Comparison of ENCODE assay signal across 22 cellular contexts in genomic region chr14:74296037-74296467, GRCh38. TPM values are rescaled to one million over a fixed set of nuclear protein-coding genes. Genes with fewer than 3 reads are reported as not detected.
DNase-seq lines count a peak whose midpoint lies in the region; ATAC-seq, FAIRE-seq and TF ChIP-seq lines count a peak whose summit lies in the region.
"Had no signal": no experiment of that assay in that cellular context is flagged by ENCODE, and none has a peak within 500 bp of the region (broad histone marks: within the 10 kb centered on the region; RNA-seq: fewer than 3 reads in every experiment).

No MANE protein-coding gene starts in this region.

- H3K9ac ChIP-seq in HepG2 (ENCODE audit: insufficient read depth, low read depth, low read length) (peak overlapping the region; percentile 41), kidney (ENCODE audit: low read length in 2 of 2) (no peak overlapping the region)

- peaks cover 30% of the 10 kb centered on the region for H3K36me3 Mint-ChIP-seq in activated CD4-positive, alpha-beta T cell treated with anti-CD3 and anti-CD28 coated beads, Interleukin-2, amount 10 ng/mL, durations not matched to agents 24 days and 14 days (ENCODE audit: low read depth)
- peaks cover 19% of the 10 kb centered on the region for H3K36me3 Mint-ChIP-seq in activated T-helper 2 cell treated with anti-CD3 and anti-CD28 coated beads, Interferon-gamma antibody, Interleukin-2, Interleukin-4, amounts not matched to agents 10 μg/mL and 5 μg/mL and 100 μg/mL, durations not matched to agents 14 hours and 24 hours and 36 hours (ENCODE audit: low read depth)

- WGBS in HepG2 (ENCODE audit: low lambda C conversion rate): 45% methylated on average over 9 of the region's 9 CpGs
- no CpG with 5 or more reads among the region's 9 CpGs for WGBS in right lobe of liver (ENCODE audit: insufficient coverage, low coverage, low lambda C conversion rate, missing lambda C conversion rate)

- no peaks in the 10 kb centered on the region for H3K9me3 ChIP-seq in HepG2 (ENCODE audit: low read length)
- no peaks in the 10 kb centered on the region for H3K9me3 ChIP-seq in right lobe of liver
- no peaks in the 10 kb centered on the region for H3K9me3 ChIP-seq in kidney (ENCODE audit: control insufficient read depth in 1 of 2, low read length in 2 of 2)
- H3K9me3 ChIP-seq: A549, Caco-2, HAP-1 had no signal

- CTCF ChIA-PET in HepG2 (lab: Yijun Ruan, JAX; ENCODE audit: low intra/inter-chr PET ratio, low total read pairs): no interaction called here

- no peak overlapping the region for H2AFZ ChIP-seq in HepG2 (ENCODE audit: low read length)

- no peak for TF ChIP-seq RAD21 in HepG2 (CRISPR knock-in tag; IDR thresholded peaks at IDR 0.05)

- POLR2A ChIA-PET in HepG2 (lab: Yijun Ruan, JAX): interaction anchor here (1.1 kb wide), 1 partner anchor 12 kb away, joined by 3 read pairs; no protein-coding TSS in a partner anchor

- TF ChIP-seq CTCF in HepG2 (CRISPR knock-in tag; IDR thresholded peaks at IDR 0.05) (peak; percentile 23; the same call in 1 of the 2 replicates), right lobe of liver (IDR thresholded peaks at IDR 0.05) (no peak), kidney (IDR thresholded peaks at IDR 0.05; ENCODE audit: borderline replicate concordance, extremely low read depth, insufficient read depth) (no peak)

- H3K4me1 Mint-ChIP-seq in activated CD4-positive, alpha-beta T cell treated with anti-CD3 and anti-CD28 coated beads, Interleukin-2, amount 10 ng/mL, durations not matched to agents 24 days and 14 days: peaks cover 9% of the 10 kb centered on the region
- H3K4me1 Mint-ChIP-seq in activated T-helper 2 cell treated with anti-CD3 and anti-CD28 coated beads, Interferon-gamma antibody, Interleukin-2, Interleukin-4, amounts not matched to agents 10 μg/mL and 5 μg/mL and 100 μg/mL, durations not matched to agents 14 hours and 24 hours and 36 hours (ENCODE audit: low read depth): peaks cover 5% of the 10 kb centered on the region

- H3K4me3 ChIP-seq in HepG2 (replicated peaks in 1 of 3; ENCODE audit: insufficient read depth in 1 of 3, low read depth in 2 of 3, low read length in 3 of 3): no peak overlapping the region
- no peak overlapping the region for H3K4me3 ChIP-seq in right lobe of liver
- H3K4me3 ChIP-seq in kidney (ENCODE audit: low read length in 2 of 2): no peak overlapping the region
- H3K4me3 ChIP-seq: A549, HAP-1 had no signal

- TF ChIP-seq EP300 in HepG2 (IDR thresholded peaks at IDR 0.05; ENCODE audit: low read depth in 2 of 2, low read length in 2 of 2) (no peak), HepG2 (CRISPR knock-in tag; IDR thresholded peaks at IDR 0.05; ENCODE audit: borderline replicate concordance) (no peak)

- H3K4me3 Mint-ChIP-seq in activated CD4-positive, alpha-beta T cell treated with anti-CD3 and anti-CD28 coated beads, Interleukin-2, amount 10 ng/mL, durations not matched to agents 24 days and 14 days: no peak overlapping the region
- H3K4me3 Mint-ChIP-seq in activated T-helper 2 cell treated with anti-CD3 and anti-CD28 coated beads, Interferon-gamma antibody, Interleukin-2, Interleukin-4, amounts not matched to agents 10 μg/mL and 5 μg/mL and 100 μg/mL, durations not matched to agents 14 hours and 24 hours and 36 hours (ENCODE audit: low read depth): no peak overlapping the region
- H3K4me3 Mint-ChIP-seq: CD4-positive, alpha-beta T cell had no signal

- in situ Hi-C loops in HepG2 (cut with HindIII; ENCODE audit: extremely low pct_ligation_motif_present, low pct_unique_long_range_greater_than_20kb): no loop called here

- peaks cover 14% of the 10 kb centered on the region for H4K20me1 ChIP-seq in HepG2 (ENCODE audit: insufficient read depth, low read length)

- FAIRE-seq in HepG2 (lab: Jason Lieb, UNC) (peak; percentile 30), kidney (lab: Jason Lieb, UNC) (no peak)
- FAIRE-seq: A549, D721Med, G401.6, GM12891, GM19239, H1 had no signal

- no peak for DNase-seq in activated CD4-positive, alpha-beta T cell treated with anti-CD3 and anti-CD28 coated beads, Interleukin-2, amount 10 ng/mL, durations not matched to agents 24 days and 14 days
- DNase-seq in activated CD4-positive, alpha-beta T cell treated with anti-CD3 and anti-CD28 coated beads for 1 hour: no peak
- DNase-seq in HepG2 (ENCODE audit: low spot score) (peak; percentile 66), right lobe of liver (no peak), kidney (peak; percentile 31), amygdala (lab: John Stamatoyannopoulos, UW) (no peak)
- DNase-seq in activated T-helper 2 cell treated with anti-CD3 and anti-CD28 coated beads, Interferon-gamma antibody, Interleukin-2, Interleukin-4, amounts not matched to agents 10 μg/mL and 5 μg/mL and 100 μg/mL, durations not matched to agents 14 hours and 24 hours and 36 hours (ENCODE audit: low spot score): no peak
- DNase-seq: AML-193; Caco-2; CD4-positive, alpha-beta T cell; IMR-90 had no signal

- TF ChIP-seq POLR2A in HepG2 (IDR thresholded peaks at IDR 0.05; ENCODE audit: insufficient read depth in 1 of 2, low read depth in 2 of 2, low read length in 2 of 2) (peak in 1 of 2 experiments; percentile 32; a peak in 1 of 4 replicates), right lobe of liver (IDR thresholded peaks at IDR 0.05) (no peak)

- H3K27ac ChIP-seq in HepG2 (ENCODE audit: extremely low read length, insufficient read depth, low read length) (peak overlapping the region; percentile 45), right lobe of liver (no peak overlapping the region), kidney (ENCODE audit: low read depth in 2 of 2, low read length in 2 of 2) (no peak overlapping the region)
- H3K27ac ChIP-seq: 22Rv1, A549, C4-2B had no signal

- ATAC-seq in HepG2: peak; percentile 90
- no peak for ATAC-seq in right lobe of liver
- no peak for ATAC-seq in HG03095 (IDR thresholded peaks at IDR 0.05; ENCODE audit: unreplicated experiment)
- ATAC-seq: A549 had no signal

- intact Hi-C loops in activated CD4-positive, alpha-beta T cell treated with anti-CD3 and anti-CD28 coated beads, Interleukin-2, amount 10 ng/mL, durations not matched to agents 24 days and 14 days (cut with micrococcal nuclease): no loop called here
- intact Hi-C loops in HepG2 (cut with micrococcal nuclease; ENCODE audit: unreplicated experiment): no loop called here
- intact Hi-C loops in right lobe of liver (cut with DNase I): no loop called here
- intact Hi-C loops in kidney (cut with DNase I): no loop called here
- intact Hi-C loops in activated T-helper 2 cell treated with anti-CD3 and anti-CD28 coated beads, Interferon-gamma antibody, Interleukin-2, Interleukin-4, amounts not matched to agents 10 μg/mL and 5 μg/mL and 100 μg/mL, durations not matched to agents 14 hours and 24 hours and 36 hours (cut with micrococcal nuclease): no loop called here

- no TSS peak for BruUV-seq in HepG2 (replicated peaks; lab: Mats Ljungman, UMichigan)

- no peaks in the 10 kb centered on the region for H3K9me3 Mint-ChIP-seq in activated CD4-positive, alpha-beta T cell treated with anti-CD3 and anti-CD28 coated beads, Interleukin-2, amount 10 ng/mL, durations not matched to agents 24 days and 14 days
- no peaks in the 10 kb centered on the region for H3K9me3 Mint-ChIP-seq in activated T-helper 2 cell treated with anti-CD3 and anti-CD28 coated beads, Interferon-gamma antibody, Interleukin-2, Interleukin-4, amounts not matched to agents 10 μg/mL and 5 μg/mL and 100 μg/mL, durations not matched to agents 14 hours and 24 hours and 36 hours
- H3K9me3 Mint-ChIP-seq: CD4-positive, alpha-beta T cell had no signal

- peak overlapping the region; percentile 38 for H3K4me2 ChIP-seq in HepG2 (ENCODE audit: low read depth, low read length)
- H3K4me2 ChIP-seq: A549 had no signal

- H3K4me1 ChIP-seq in HepG2 (ENCODE audit: insufficient read depth, low read length) (peaks cover 63% of the 10 kb centered on the region), right lobe of liver (no peaks in the 10 kb centered on the region), kidney (ENCODE audit: control insufficient read depth in 1 of 2, insufficient read depth in 1 of 2, low read depth in 1 of 2, low read length in 2 of 2) (peaks cover 12 to 15% of the 10 kb centered on the region in 2 donors)
- H3K4me1 ChIP-seq: A549, Caco-2, HAP-1 had no signal

- no peaks in the 10 kb centered on the region for H3K27me3 Mint-ChIP-seq in activated CD4-positive, alpha-beta T cell treated with anti-CD3 and anti-CD28 coated beads, Interleukin-2, amount 10 ng/mL, durations not matched to agents 24 days and 14 days
- no peaks in the 10 kb centered on the region for H3K27me3 Mint-ChIP-seq in activated T-helper 2 cell treated with anti-CD3 and anti-CD28 coated beads, Interferon-gamma antibody, Interleukin-2, Interleukin-4, amounts not matched to agents 10 μg/mL and 5 μg/mL and 100 μg/mL, durations not matched to agents 14 hours and 24 hours and 36 hours (ENCODE audit: low read depth)
- H3K27me3 Mint-ChIP-seq: CD4-positive, alpha-beta T cell had no signal

- H3K27me3 ChIP-seq in HepG2 (ENCODE audit: control insufficient read depth in 1 of 2, insufficient read depth in 2 of 2, low read length in 2 of 2) (no peaks in the 10 kb centered on the region), right lobe of liver (no peaks in the 10 kb centered on the region)

- peak overlapping the region; percentile 27 for H3K27ac Mint-ChIP-seq in activated CD4-positive, alpha-beta T cell treated with anti-CD3 and anti-CD28 coated beads, Interleukin-2, amount 10 ng/mL, durations not matched to agents 24 days and 14 days
- no peak overlapping the region for H3K27ac Mint-ChIP-seq in activated T-helper 2 cell treated with anti-CD3 and anti-CD28 coated beads, Interferon-gamma antibody, Interleukin-2, Interleukin-4, amounts not matched to agents 10 μg/mL and 5 μg/mL and 100 μg/mL, durations not matched to agents 14 hours and 24 hours and 36 hours
- H3K27ac Mint-ChIP-seq: CD4-positive, alpha-beta T cell had no signal

- peaks cover 48% of the 10 kb centered on the region for H3K79me2 ChIP-seq in HepG2 (ENCODE audit: insufficient read depth, low read length)

- peaks cover 31 to 65% of the 10 kb centered on the region in 2 experiments for H3K36me3 ChIP-seq in HepG2 (replicated peaks in 1 of 2; ENCODE audit: control insufficient read depth in 1 of 2, insufficient read depth in 2 of 2, low read length in 2 of 2)
- peaks cover 0 to 51% (median 14%) of the 10 kb centered on the region in 4 donors for H3K36me3 ChIP-seq in right lobe of liver
- peaks cover 37% of the 10 kb centered on the region in 2 donors for H3K36me3 ChIP-seq in kidney (ENCODE audit: control insufficient read depth in 1 of 2, insufficient read depth in 2 of 2, low read length in 2 of 2)

RNA-seq across cellular contexts. Expression of gene ABCD4, which starts 6.7 kb away (rescaled TPM):
- total RNA-seq in activated CD4-positive, alpha-beta T cell treated with anti-CD3 and anti-CD28 coated beads, Interleukin-2, amount 10 ng/mL, durations not matched to agents 24 days and 14 days: 42.4 and 42.9 TPM in 2 replicates
- 20.4 and 47.5 TPM in 2 replicates for total RNA-seq in HepG2 (2016; rRNA removed; fragmentation: Illumina TruSeq; extraction: Trizol)
- 28.8 and 29.9 TPM in 2 replicates for total RNA-seq in HepG2 (2016; cell fraction: cytosol; rRNA removed; fragmentation: Illumina TruSeq; extraction: Trizol; ENCODE audit: low read depth)
- 18.8 and 49.0 TPM in 2 replicates for total RNA-seq in HepG2 (2016; cell fraction: insoluble cytoplasmic fraction; rRNA removed; fragmentation: Illumina TruSeq; extraction: Trizol)
- total RNA-seq in HepG2 (2016; cell fraction: membrane; rRNA removed; fragmentation: Illumina TruSeq; extraction: Trizol): 37.8 and 42.0 TPM in 2 replicates
- total RNA-seq in HepG2 (2016; cell fraction: nucleus; rRNA removed; fragmentation: Illumina TruSeq; extraction: Trizol): 64.6 and 79.8 TPM in 2 replicates
- 50.5 and 54.8 TPM in 2 replicates for polyA plus RNA-seq in HepG2 (2011; rRNA removed)
- polyA plus RNA-seq in HepG2 (2011; cell fraction: cytosol; rRNA removed): 23.5 and 24.1 TPM in 2 replicates
- polyA plus RNA-seq in HepG2 (2011; cell fraction: nucleus; rRNA removed): 367 and 381 TPM in 2 replicates
- polyA plus RNA-seq in HepG2 (2012): 59.8 and 65.6 TPM in 2 replicates
- polyA plus RNA-seq in HepG2 (2016; cell fraction: cytosol; fragmentation: Illumina TruSeq; extraction: Trizol; ENCODE audit: low read depth): 15.6 and 18.9 TPM in 2 replicates
- polyA plus RNA-seq in HepG2 (2016; cell fraction: insoluble cytoplasmic fraction; fragmentation: Illumina TruSeq; extraction: Trizol; ENCODE audit: low read depth): 17.4 and 22.9 TPM in 2 replicates
- 25.5 and 30.1 TPM in 2 replicates for polyA plus RNA-seq in HepG2 (2016; cell fraction: membrane; fragmentation: Illumina TruSeq; extraction: Trizol; ENCODE audit: low read depth)
- 170 and 201 TPM in 2 replicates for polyA plus RNA-seq in HepG2 (2016; cell fraction: nucleus; fragmentation: Illumina TruSeq; extraction: Trizol; ENCODE audit: insufficient read depth, low read depth)
- 46.5 and 77.5 TPM in 2 replicates for polyA minus RNA-seq in HepG2 (2011; rRNA and poly(A)+ RNA removed; ENCODE audit: low replicate concordance)
- 7.6 and 8.8 TPM in 2 replicates for polyA minus RNA-seq in HepG2 (2011; cell fraction: cytosol; rRNA and poly(A)+ RNA removed)
- polyA minus RNA-seq in HepG2 (2011; cell fraction: nucleus; rRNA and poly(A)+ RNA removed): 135 and 152 TPM in 2 replicates
- 10 to 100 TPM; 20.3 to 39.3 (median 32.2) TPM for total RNA-seq in right lobe of liver
- 61.3 TPM for total RNA-seq in kidney
- polyA plus RNA-seq in kidney (ENCODE audit: insufficient read depth, low read depth, low replicate concordance): 66.1 TPM
- total RNA-seq in activated T-helper 2 cell treated with anti-CD3 and anti-CD28 coated beads, Interferon-gamma antibody, Interleukin-2, Interleukin-4, amounts not matched to agents 10 μg/mL and 5 μg/mL and 100 μg/mL, durations not matched to agents 14 hours and 24 hours and 36 hours: 46.2 and 48.5 TPM in 2 replicates

RNA-seq across cellular contexts. Expression of gene VRTN, which starts 52.2 kb away (rescaled TPM):
- not detected in 2 replicates for total RNA-seq in activated CD4-positive, alpha-beta T cell treated with anti-CD3 and anti-CD28 coated beads, Interleukin-2, amount 10 ng/mL, durations not matched to agents 24 days and 14 days
- total RNA-seq in HepG2 (2016; rRNA removed; fragmentation: Illumina TruSeq; extraction: Trizol): not detected in 2 replicates
- total RNA-seq in HepG2 (2016; cell fraction: cytosol; rRNA removed; fragmentation: Illumina TruSeq; extraction: Trizol; ENCODE audit: low read depth): not detected in 2 replicates
- not detected in 2 replicates for total RNA-seq in HepG2 (2016; cell fraction: insoluble cytoplasmic fraction; rRNA removed; fragmentation: Illumina TruSeq; extraction: Trizol)
- not detected in 2 replicates for total RNA-seq in HepG2 (2016; cell fraction: membrane; rRNA removed; fragmentation: Illumina TruSeq; extraction: Trizol)
- total RNA-seq in HepG2 (2016; cell fraction: nucleus; rRNA removed; fragmentation: Illumina TruSeq; extraction: Trizol): not detected in 2 replicates
- not detected in 2 replicates for polyA plus RNA-seq in HepG2 (2011; rRNA removed)
- not detected in 2 replicates for polyA plus RNA-seq in HepG2 (2011; cell fraction: cytosol; rRNA removed)
- not detected in 2 replicates for polyA plus RNA-seq in HepG2 (2011; cell fraction: nucleus; rRNA removed)
- polyA plus RNA-seq in HepG2 (2012): not detected in 2 replicates
- not detected in 2 replicates for polyA plus RNA-seq in HepG2 (2016; cell fraction: cytosol; fragmentation: Illumina TruSeq; extraction: Trizol; ENCODE audit: low read depth)
- not detected in 2 replicates for polyA plus RNA-seq in HepG2 (2016; cell fraction: insoluble cytoplasmic fraction; fragmentation: Illumina TruSeq; extraction: Trizol; ENCODE audit: low read depth)
- polyA plus RNA-seq in HepG2 (2016; cell fraction: membrane; fragmentation: Illumina TruSeq; extraction: Trizol; ENCODE audit: low read depth): not detected in 2 replicates
- not detected in 2 replicates for polyA plus RNA-seq in HepG2 (2016; cell fraction: nucleus; fragmentation: Illumina TruSeq; extraction: Trizol; ENCODE audit: insufficient read depth, low read depth)
- not detected in 2 replicates for polyA minus RNA-seq in HepG2 (2011; rRNA and poly(A)+ RNA removed; ENCODE audit: low replicate concordance)
- not detected in 2 replicates for polyA minus RNA-seq in HepG2 (2011; cell fraction: cytosol; rRNA and poly(A)+ RNA removed)
- polyA minus RNA-seq in HepG2 (2011; cell fraction: nucleus; rRNA and poly(A)+ RNA removed): not detected in 2 replicates
- total RNA-seq in right lobe of liver: not detected
- not detected for total RNA-seq in kidney
- polyA plus RNA-seq in kidney (ENCODE audit: insufficient read depth, low read depth, low replicate concordance): not detected
- total RNA-seq in activated T-helper 2 cell treated with anti-CD3 and anti-CD28 coated beads, Interferon-gamma antibody, Interleukin-2, Interleukin-4, amounts not matched to agents 10 μg/mL and 5 μg/mL and 100 μg/mL, durations not matched to agents 14 hours and 24 hours and 36 hours: not detected in 2 replicates
- total RNA-seq: CD4-positive, alpha-beta T cell; IMR-90 had no signal
- polyA plus RNA-seq: A549, BJ, IMR-90 had no signal

RNA-seq across cellular contexts. Expression of gene VSX2, which starts 56.8 kb away (rescaled TPM):
- total RNA-seq in activated CD4-positive, alpha-beta T cell treated with anti-CD3 and anti-CD28 coated beads, Interleukin-2, amount 10 ng/mL, durations not matched to agents 24 days and 14 days: not detected in 2 replicates
- total RNA-seq in HepG2 (2016; rRNA removed; fragmentation: Illumina TruSeq; extraction: Trizol) (not detected in 2 replicates), right lobe of liver (not detected), kidney (not detected)
- total RNA-seq in HepG2 (2016; cell fraction: cytosol; rRNA removed; fragmentation: Illumina TruSeq; extraction: Trizol; ENCODE audit: low read depth): not detected in 2 replicates
- total RNA-seq in HepG2 (2016; cell fraction: insoluble cytoplasmic fraction; rRNA removed; fragmentation: Illumina TruSeq; extraction: Trizol): not detected in 2 replicates
- not detected in 2 replicates for total RNA-seq in HepG2 (2016; cell fraction: membrane; rRNA removed; fragmentation: Illumina TruSeq; extraction: Trizol)
- not detected in 2 replicates for total RNA-seq in HepG2 (2016; cell fraction: nucleus; rRNA removed; fragmentation: Illumina TruSeq; extraction: Trizol)
- polyA plus RNA-seq in HepG2 (2011; rRNA removed) (0.03 and 0.05 TPM in 2 replicates), kidney (ENCODE audit: insufficient read depth, low read depth, low replicate concordance) (not detected)
- 0.01 and 0.03 TPM in 2 replicates for polyA plus RNA-seq in HepG2 (2011; cell fraction: cytosol; rRNA removed)
- not detected in 2 replicates for polyA plus RNA-seq in HepG2 (2011; cell fraction: nucleus; rRNA removed)
- not detected in 2 replicates for polyA plus RNA-seq in HepG2 (2012)
- polyA plus RNA-seq in HepG2 (2016; cell fraction: cytosol; fragmentation: Illumina TruSeq; extraction: Trizol; ENCODE audit: low read depth): not detected in 2 replicates
- not detected in 2 replicates for polyA plus RNA-seq in HepG2 (2016; cell fraction: insoluble cytoplasmic fraction; fragmentation: Illumina TruSeq; extraction: Trizol; ENCODE audit: low read depth)
- polyA plus RNA-seq in HepG2 (2016; cell fraction: membrane; fragmentation: Illumina TruSeq; extraction: Trizol; ENCODE audit: low read depth): not detected in 2 replicates
- not detected in 2 replicates for polyA plus RNA-seq in HepG2 (2016; cell fraction: nucleus; fragmentation: Illumina TruSeq; extraction: Trizol; ENCODE audit: insufficient read depth, low read depth)
- polyA minus RNA-seq in HepG2 (2011; rRNA and poly(A)+ RNA removed; ENCODE audit: low replicate concordance): not detected in 2 replicates
- not detected in 2 replicates for polyA minus RNA-seq in HepG2 (2011; cell fraction: cytosol; rRNA and poly(A)+ RNA removed)
- polyA minus RNA-seq in HepG2 (2011; cell fraction: nucleus; rRNA and poly(A)+ RNA removed): not detected in 2 replicates
- total RNA-seq in activated T-helper 2 cell treated with anti-CD3 and anti-CD28 coated beads, Interferon-gamma antibody, Interleukin-2, Interleukin-4, amounts not matched to agents 10 μg/mL and 5 μg/mL and 100 μg/mL, durations not matched to agents 14 hours and 24 hours and 36 hours: not detected in 2 replicates
- total RNA-seq: Caco-2; CD4-positive, alpha-beta T cell; IMR-90 had no signal
- polyA plus RNA-seq: A549, BJ, IMR-90 had no signal

Comparison
In these comparisons a context has a peak if more than half of its experiments do, and no peak if none do; other contexts are left out.
1. DNase-seq: peak in HepG2 (single experiment) and kidney (single experiment); none in activated CD4-positive, alpha-beta T cell treated with anti-CD3 and anti-CD28 coated beads, Interleukin-2, amount 10 ng/mL, durations not matched to agents 24 days and 14 days (single experiment), activated CD4-positive, alpha-beta T cell treated with anti-CD3 and anti-CD28 coated beads for 1 hour (single experiment), right lobe of liver (0 of 3), activated T-helper 2 cell treated with anti-CD3 and anti-CD28 coated beads, Interferon-gamma antibody, Interleukin-2, Interleukin-4, amounts not matched to agents 10 μg/mL and 5 μg/mL and 100 μg/mL, durations not matched to agents 14 hours and 24 hours and 36 hours (single experiment) and amygdala (0 of 56).